25 cellular contexts compared by ENCODE assay signal in genomic region chr6:71400852-71401251, GRCh38.
DNase-seq lines count a peak whose midpoint lies in the region; ATAC-seq and FAIRE-seq lines count a peak whose summit lies in the region.
"Had no signal": no experiment of that assay in that cellular context is flagged by ENCODE, and none has a peak within 500 bp of the region (broad histone marks: within the 10 kb centered on the region; RNA-seq: fewer than 3 reads in every experiment).

No MANE protein-coding gene starts in this region.

- H3K9ac ChIP-seq in subcutaneous abdominal adipose tissue (ENCODE audit: low read length in 5 of 5) = no peak overlapping the region
- H3K9ac ChIP-seq: neural progenitor cell had no signal

- ATAC-seq in HG02840 (IDR thresholded peaks at IDR 0.05; ENCODE audit: low FRiP score, unreplicated experiment) (no peak), HG02870 (IDR thresholded peaks at IDR 0.05; ENCODE audit: unreplicated experiment) (no peak)
- ATAC-seq: activated T-helper 17 cell treated with anti-CD3 and anti-CD28 coated beads, Interleukin-2, amount 50 U/mL, for 72 hours; GM23338 had no signal

- no peaks in the 10 kb centered on the region for H3K27me3 ChIP-seq in subcutaneous abdominal adipose tissue (ENCODE audit: control insufficient read depth in 5 of 5, insufficient read depth in 4 of 5, low read length in 5 of 5)
- H3K27me3 ChIP-seq: neural progenitor cell, sigmoid colon, stomach, transverse colon had no signal

- peak; percentile 41 for DNase-seq in HCEC 1CT
- DNase-seq in RCC 7860 (ENCODE audit: low spot score) = no peak
- DNase-seq in 8988T = no peak
- DNase-seq: activated CD4-positive, alpha-beta T cell treated with anti-CD3 and anti-CD28 coated beads, Interleukin-2, amount 50 U/mL, for 48 hours; activated CD8-positive, alpha-beta memory T cell treated with anti-CD3 and anti-CD28 coated beads, Interleukin-2, amount 50 U/mL, for 4 hours; activated naive CD8-positive, alpha-beta T cell treated with anti-CD3 and anti-CD28 coated beads for 36 hours; CD8-positive, alpha-beta memory T cell; DMS153; foreskin fibroblast; NCI-H1105; NCI-H2029 treated with DMSO at 0.1 percent for 48 hours; NCI-H226; NCI-H774; Right ventricle myocardium superior; sigmoid colon; stomach; transverse colon had no signal

- FAIRE-seq in RCC 7860 (lab: Jason Lieb, UNC) (peak; percentile 38), islet of Langerhans (lab: Jason Lieb, UNC) (peak; percentile 68)
- FAIRE-seq: GM18507 had no signal

- no peaks in the 10 kb centered on the region for H3K9me3 ChIP-seq in subcutaneous abdominal adipose tissue (ENCODE audit: control insufficient read depth in 5 of 5, low read length in 5 of 5)
- H3K9me3 ChIP-seq: sigmoid colon, stomach, transverse colon had no signal

- H3K4me3 ChIP-seq in subcutaneous abdominal adipose tissue (ENCODE audit: low read depth in 1 of 5, low read length in 5 of 5) = no peak overlapping the region
- H3K4me3 ChIP-seq: GM23338, neural progenitor cell, sigmoid colon, stomach, transverse colon had no signal

- peak overlapping the region; percentile 55 for H3K27ac ChIP-seq in subcutaneous abdominal adipose tissue (ENCODE audit: low read depth, low read length)
- H3K27ac ChIP-seq: neural progenitor cell, stomach, transverse colon had no signal

- H3K4me1 ChIP-seq in subcutaneous abdominal adipose tissue (ENCODE audit: control insufficient read depth in 5 of 5, insufficient read depth in 5 of 5, low read length in 5 of 5) = peaks cover 0 to 27% (median 23%) of the 10 kb centered on the region in 5 donors

- H3K36me3 ChIP-seq in subcutaneous abdominal adipose tissue (ENCODE audit: control insufficient read depth in 5 of 5, insufficient read depth in 5 of 5, low read length in 5 of 5) = peaks cover 2 to 14% (median 4%) of the 10 kb centered on the region in 5 donors
- H3K36me3 ChIP-seq: neural progenitor cell, transverse colon had no signal
